In genomic region chr11:67662806-67663514, GRCh38 we compare ENCODE assay signal across 1 cellular context.
TF ChIP-seq lines count a peak whose summit lies in the region.

No MANE protein-coding gene starts in this region.

TF ChIP-seq in H1, 55 proteins besides CTCF, POLR2A, EP300 and RAD21:
- TF ChIP-seq ASH2L (IDR thresholded peaks at IDR 0.05; ENCODE audit: low read length) (no peak), USF2 (IDR thresholded peaks at IDR 0.05; ENCODE audit: low read length) (0 out of 2 replicates have a peak, but pooled peaks have one; percentile 18)
